In genomic region chr5:109873687-109874086, GRCh38 we compare ENCODE assay signal across 27 cellular contexts.
A peak's percentile ranks its signal among the peaks of the same experiment; 100 is the strongest.
DNase-seq lines count a peak whose midpoint lies in the region; ATAC-seq, FAIRE-seq and TF ChIP-seq lines count a peak whose summit lies in the region.
"Had no signal": no experiment of that assay in that cellular context is flagged by ENCODE, and none has a peak within 500 bp of the region (broad histone marks: within the 10 kb centered on the region; RNA-seq: fewer than 3 reads in every experiment).

No MANE protein-coding gene starts in this region.

- no peak overlapping the region for H3K4me3 ChIP-seq in astrocyte (ENCODE audit: insufficient read depth, low read depth, low read length)
- no peak overlapping the region for H3K4me3 ChIP-seq in neural progenitor cell
- H3K4me3 ChIP-seq: A549, GM23248 had no signal

- no peak for FAIRE-seq in astrocyte (lab: Jason Lieb, UNC)
- FAIRE-seq: A549, GM18507, RCC 7860 had no signal

- peak overlapping the region in 1 of 2 donors; percentile 2 for H3K27ac Mint-ChIP-seq in stimulated activated naive CD8-positive, alpha-beta T cell treated with anti-CD3 and anti-CD28 coated beads, Interleukin-15, amount 100 ng/mL, for 72 hours
- H3K27ac Mint-ChIP-seq in astrocyte (ENCODE audit: unreplicated experiment) (no peak overlapping the region), neural progenitor cell (no peak overlapping the region)
- H3K27ac Mint-ChIP-seq in stimulated activated naive B cell treated with anti-CD40 and anti-IgM and Interleukin-4, amounts not matched to agents 10 μg/mL and 1 μg/mL and 100 μg/mL, for 72 hours = peak overlapping the region; percentile 20
- no peak overlapping the region for H3K27ac Mint-ChIP-seq in activated CD4-positive, alpha-beta memory T cell treated with anti-CD3 and anti-CD28 coated beads, Interleukin-2, amount 10 ng/mL, durations not matched to agents 7 days and 5 days
- H3K27ac Mint-ChIP-seq: IgD-negative memory B cell had no signal

- H3K9ac ChIP-seq in astrocyte (ENCODE audit: low read length) (no peak overlapping the region), neural progenitor cell (no peak overlapping the region)
- H3K9ac ChIP-seq: GM23248, KMS-11, SK-N-SH had no signal

- H3K4me1 ChIP-seq in astrocyte (ENCODE audit: insufficient read depth, low read length) (peaks cover 23% of the 10 kb centered on the region), neural progenitor cell (no peaks in the 10 kb centered on the region)
- H3K4me1 ChIP-seq: A549 had no signal

- no peaks in the 10 kb centered on the region for H4K20me1 ChIP-seq in astrocyte (ENCODE audit: insufficient read depth, low read length)
- no peaks in the 10 kb centered on the region for H4K20me1 ChIP-seq in neural progenitor cell (ENCODE audit: low read depth)

- DNase-seq in stimulated activated naive CD8-positive, alpha-beta T cell treated with anti-CD3 and anti-CD28 coated beads, Interleukin-15, Interleukin-2, amounts not matched to agents 100 U/mL and 50 U/mL, for 24 hours = no peak
- DNase-seq in stimulated activated naive CD8-positive, alpha-beta T cell treated with anti-CD3 and anti-CD28 coated beads, Interleukin-15, amount 100 ng/mL, for 72 hours = no peak
- DNase-seq in astrocyte (ENCODE audit: low read depth) (peak; percentile 70), neural progenitor cell (ENCODE audit: low spot score) (no peak), AML-193 (lab: John Stamatoyannopoulos, UW) (no peak)
- no peak for DNase-seq in stimulated activated naive B cell treated with anti-CD40 and anti-IgM and Interleukin-4, amounts not matched to agents 10 μg/mL and 1 μg/mL and 100 μg/mL, for 72 hours
- no peak for DNase-seq in activated CD4-positive, alpha-beta memory T cell treated with anti-CD3 and anti-CD28 coated beads, Interleukin-2, amount 10 ng/mL, durations not matched to agents 7 days and 5 days
- DNase-seq: C1 segment of cervical spinal cord; Calu3; CD8-positive, alpha-beta memory T cell; DMS153; GM23248; H7; NCI-H1048; NCI-H1417; NCI-H1694; NCI-H2029 treated with DMSO at 0.1 percent for 48 hours; NCI-H446; NCI-H524 treated with DMSO at 0.1 percent for 48 hours; NCI-H774; SK-N-SH had no signal

- peaks cover 52% of the 10 kb centered on the region for H3K4me1 Mint-ChIP-seq in stimulated activated naive CD8-positive, alpha-beta T cell treated with anti-CD3 and anti-CD28 coated beads, Interleukin-15, amount 100 ng/mL, for 72 hours
- H3K4me1 Mint-ChIP-seq in astrocyte (ENCODE audit: low read depth, unreplicated experiment) = peaks cover 21% of the 10 kb centered on the region
- H3K4me1 Mint-ChIP-seq in stimulated activated naive B cell treated with anti-CD40 and anti-IgM and Interleukin-4, amounts not matched to agents 10 μg/mL and 1 μg/mL and 100 μg/mL, for 72 hours = no peaks in the 10 kb centered on the region
- H3K4me1 Mint-ChIP-seq in neural progenitor cell = no peaks in the 10 kb centered on the region
- peaks cover 21% of the 10 kb centered on the region for H3K4me1 Mint-ChIP-seq in activated CD4-positive, alpha-beta memory T cell treated with anti-CD3 and anti-CD28 coated beads, Interleukin-2, amount 10 ng/mL, durations not matched to agents 7 days and 5 days

- no peaks in the 10 kb centered on the region for H3K9me3 Mint-ChIP-seq in stimulated activated naive CD8-positive, alpha-beta T cell treated with anti-CD3 and anti-CD28 coated beads, Interleukin-15, amount 100 ng/mL, for 72 hours
- peaks cover 2% of the 10 kb centered on the region for H3K9me3 Mint-ChIP-seq in astrocyte (ENCODE audit: unreplicated experiment)
- peaks cover 7 to 8% of the 10 kb centered on the region in 2 donors for H3K9me3 Mint-ChIP-seq in stimulated activated naive B cell treated with anti-CD40 and anti-IgM and Interleukin-4, amounts not matched to agents 10 μg/mL and 1 μg/mL and 100 μg/mL, for 72 hours
- peaks cover 4% of the 10 kb centered on the region for H3K9me3 Mint-ChIP-seq in neural progenitor cell
- H3K9me3 Mint-ChIP-seq in activated CD4-positive, alpha-beta memory T cell treated with anti-CD3 and anti-CD28 coated beads, Interleukin-2, amount 10 ng/mL, durations not matched to agents 7 days and 5 days = no peaks in the 10 kb centered on the region
- H3K9me3 Mint-ChIP-seq: CD8-positive, alpha-beta memory T cell had no signal

- H3K27me3 ChIP-seq in astrocyte (ENCODE audit: insufficient read depth, low read length) (no peaks in the 10 kb centered on the region), neural progenitor cell (no peaks in the 10 kb centered on the region)

- no peak overlapping the region for H3K4me3 Mint-ChIP-seq in stimulated activated naive CD8-positive, alpha-beta T cell treated with anti-CD3 and anti-CD28 coated beads, Interleukin-15, amount 100 ng/mL, for 72 hours
- no peak overlapping the region for H3K4me3 Mint-ChIP-seq in astrocyte (ENCODE audit: unreplicated experiment)
- no peak overlapping the region for H3K4me3 Mint-ChIP-seq in stimulated activated naive B cell treated with anti-CD40 and anti-IgM and Interleukin-4, amounts not matched to agents 10 μg/mL and 1 μg/mL and 100 μg/mL, for 72 hours
- H3K4me3 Mint-ChIP-seq in neural progenitor cell = no peak overlapping the region
- no peak overlapping the region for H3K4me3 Mint-ChIP-seq in activated CD4-positive, alpha-beta memory T cell treated with anti-CD3 and anti-CD28 coated beads, Interleukin-2, amount 10 ng/mL, durations not matched to agents 7 days and 5 days
- H3K4me3 Mint-ChIP-seq: IgD-negative memory B cell had no signal

- POLR2A ChIA-PET in activated CD4-positive, alpha-beta memory T cell treated with anti-CD3 and anti-CD28 coated beads, Interleukin-2, amount 10 ng/mL, durations not matched to agents 7 days and 5 days (lab: Charles Lee) = no interaction called here

- no peaks in the 10 kb centered on the region for H3F3A ChIP-seq in neural progenitor cell (ENCODE audit: low read depth)

- TF ChIP-seq CTCF in astrocyte (IDR thresholded peaks at IDR 0.05; ENCODE audit: insufficient read depth, low read depth, low read length) = no peak
- TF ChIP-seq CTCF in neural progenitor cell (IDR thresholded peaks at IDR 0.05) = no peak

- H3K27ac ChIP-seq in astrocyte (ENCODE audit: low read depth, low read length) (no peak overlapping the region), neural progenitor cell (no peak overlapping the region)
- H3K27ac ChIP-seq: A549, GM23248, HL-60, KMS-11 had no signal

- ATAC-seq in stimulated activated naive CD8-positive, alpha-beta T cell treated with anti-CD3 and anti-CD28 coated beads, Interleukin-15, Interleukin-2, amounts not matched to agents 100 U/mL and 50 U/mL, for 24 hours = peak; percentile 33
- no peak for ATAC-seq in stimulated activated naive CD8-positive, alpha-beta T cell treated with anti-CD3 and anti-CD28 coated beads, Interleukin-15, amount 100 ng/mL, for 72 hours
- ATAC-seq in stimulated activated naive B cell treated with anti-CD40 and anti-IgM and Interleukin-4, amounts not matched to agents 10 μg/mL and 1 μg/mL and 100 μg/mL, for 72 hours (replicated peaks) = no peak
- ATAC-seq: A549 had no signal

- no peaks in the 10 kb centered on the region for H3K27me3 Mint-ChIP-seq in stimulated activated naive CD8-positive, alpha-beta T cell treated with anti-CD3 and anti-CD28 coated beads, Interleukin-15, amount 100 ng/mL, for 72 hours
- H3K27me3 Mint-ChIP-seq in astrocyte (ENCODE audit: low read depth, unreplicated experiment) = no peaks in the 10 kb centered on the region
- no peaks in the 10 kb centered on the region for H3K27me3 Mint-ChIP-seq in stimulated activated naive B cell treated with anti-CD40 and anti-IgM and Interleukin-4, amounts not matched to agents 10 μg/mL and 1 μg/mL and 100 μg/mL, for 72 hours
- no peaks in the 10 kb centered on the region for H3K27me3 Mint-ChIP-seq in neural progenitor cell (ENCODE audit: insufficient read depth, low read depth)
- no peaks in the 10 kb centered on the region for H3K27me3 Mint-ChIP-seq in activated CD4-positive, alpha-beta memory T cell treated with anti-CD3 and anti-CD28 coated beads, Interleukin-2, amount 10 ng/mL, durations not matched to agents 7 days and 5 days
- H3K27me3 Mint-ChIP-seq: CD8-positive, alpha-beta memory T cell; IgD-negative memory B cell had no signal

- H3K36me3 ChIP-seq in astrocyte (ENCODE audit: insufficient read depth, low read length) = no peaks in the 10 kb centered on the region
- H3K36me3 ChIP-seq in neural progenitor cell = no peaks in the 10 kb centered on the region

- H3K79me2 ChIP-seq in astrocyte (ENCODE audit: insufficient read depth, low read length) (no peaks in the 10 kb centered on the region), neural progenitor cell (ENCODE audit: low read depth) (no peaks in the 10 kb centered on the region)

- no peaks in the 10 kb centered on the region for H3K36me3 Mint-ChIP-seq in astrocyte (ENCODE audit: low read depth, unreplicated experiment)
- peaks cover 12 to 31% of the 10 kb centered on the region in 2 donors for H3K36me3 Mint-ChIP-seq in stimulated activated naive B cell treated with anti-CD40 and anti-IgM and Interleukin-4, amounts not matched to agents 10 μg/mL and 1 μg/mL and 100 μg/mL, for 72 hours
- peaks cover 19% of the 10 kb centered on the region for H3K36me3 Mint-ChIP-seq in neural progenitor cell
- H3K36me3 Mint-ChIP-seq in activated CD4-positive, alpha-beta memory T cell treated with anti-CD3 and anti-CD28 coated beads, Interleukin-2, amount 10 ng/mL, durations not matched to agents 7 days and 5 days (ENCODE audit: low read depth) = peaks cover 7% of the 10 kb centered on the region
- H3K36me3 Mint-ChIP-seq: IgD-negative memory B cell had no signal

- H2AFZ ChIP-seq in astrocyte (ENCODE audit: low read depth, low read length) (no peak overlapping the region), neural progenitor cell (replicated peaks) (no peak overlapping the region)
- H2AFZ ChIP-seq: GM23248 had no signal

- CTCF ChIA-PET in activated CD4-positive, alpha-beta memory T cell treated with anti-CD3 and anti-CD28 coated beads, Interleukin-2, amount 10 ng/mL, durations not matched to agents 7 days and 5 days (lab: Charles Lee) = no interaction called here

- H3K9me3 ChIP-seq in astrocyte (ENCODE audit: insufficient read depth, low read depth, low read length) = no peaks in the 10 kb centered on the region
- no peaks in the 10 kb centered on the region for H3K9me3 ChIP-seq in neural progenitor cell (ENCODE audit: low read depth)
- H3K9me3 ChIP-seq: A549, SK-N-SH had no signal

- H3K4me2 ChIP-seq in astrocyte (ENCODE audit: low read length) = no peak overlapping the region
- no peak overlapping the region for H3K4me2 ChIP-seq in neural progenitor cell
- H3K4me2 ChIP-seq: A549, KMS-11, SK-N-SH had no signal
